Comparison of ENCODE assay signal across 21 cellular contexts in genomic region chr9:126495411-126496180, GRCh38.
"Had no signal": no experiment of that assay in that cellular context is flagged by ENCODE, and none has a peak within 500 bp of the region (broad histone marks: within the 10 kb centered on the region; RNA-seq: fewer than 3 reads in every experiment).

No MANE protein-coding gene starts in this region.

- H3K36me3 ChIP-seq: left lung, ovary, prostate gland, uterus had no signal

- H3K27me3 ChIP-seq: ovary, tibial nerve, uterus had no signal

- H3K9me3 ChIP-seq: left lung, mucosa of descending colon, ovary, prostate gland, tibial nerve, uterus had no signal

- H3K27ac ChIP-seq: left lung, ovary, prostate gland, skin epidermis, tibial nerve, uterus had no signal

- ATAC-seq: left colon; left lung; mucosa of descending colon; naive thymus-derived CD4-positive, alpha-beta T cell; natural killer cell treated with Interleukin-12 subunit alpha and Interleukin-12 subunit beta and Interleukin-15 and Interleukin-18, amount 100 ng/mL, for 72 hours; right cardiac atrium; sciatic nerve; stimulated activated memory B cell treated with anti-CD40 and anti-IgM and Interleukin-4, amounts not matched to agents 10 μg/mL and 1 μg/mL and 100 μg/mL, for 72 hours; stimulated activated naive CD8-positive, alpha-beta T cell treated with anti-CD3 and anti-CD28 coated beads, Interleukin-15, amount 100 ng/mL, for 72 hours had no signal

- H3K4me3 ChIP-seq: left lung, mucosa of descending colon, ovary, prostate gland, skin epidermis, tibial nerve, uterus had no signal

- H3K4me1 ChIP-seq: uterus had no signal

- DNase-seq: hippocampal formation; left colon; midbrain; mucosa of descending colon; naive thymus-derived CD4-positive, alpha-beta T cell; retina; stimulated activated CD4-positive, alpha-beta T cell treated with anti-CD3 and anti-CD28 coated beads, Interleukin-4, amount 100 ng/mL, for 4 hours; stimulated activated CD8-positive, alpha-beta memory T cell treated with anti-CD3 and anti-CD28 coated beads, Interleukin-4, amount 100 ng/mL, for 48 hours; stimulated activated naive CD4-positive, alpha-beta T cell treated with Interleukin-2 at 50 U/mL for 16 hours; stimulated activated naive CD8-positive, alpha-beta T cell treated with anti-CD3 and anti-CD28 coated beads, Interleukin-15, amount 100 ng/mL, for 72 hours; substantia nigra; uterus had no signal
